17 cellular contexts compared by ENCODE assay signal in genomic region chr6:39051399-39052122, GRCh38. TPM values are rescaled to one million over a fixed set of nuclear protein-coding genes. Genes with fewer than 3 reads are reported as not detected.
A peak's percentile ranks its signal among the peaks of the same experiment; 100 is the strongest.
DNase-seq lines count a peak whose midpoint lies in the region; ATAC-seq and TF ChIP-seq lines count a peak whose summit lies in the region.
"Had no signal": no experiment of that assay in that cellular context is flagged by ENCODE, and none has a peak within 500 bp of the region (broad histone marks: within the 10 kb centered on the region; RNA-seq: fewer than 3 reads in every experiment).

No MANE protein-coding gene starts in this region.

- POLR2A ChIA-PET in RWPE1 (lab: Yijun Ruan, JAX; ENCODE audit: low non-redundant PET) = no interaction called here

- peak overlapping the region; percentile 84 for H3K4me2 ChIP-seq in BLaER1

- peaks cover 32% of the 10 kb centered on the region for H3K27me3 ChIP-seq in BLaER1

- DNase-seq in H4 (ENCODE audit: low spot score) (peak; percentile 68), UCSD-AML1 (lab: John Stamatoyannopoulos, UW; ENCODE audit: unreplicated experiment) (peak; percentile 76), islet precursor cell (peak; percentile 89), RWPE1 (ENCODE audit: low spot score) (no peak), AG20443 (ENCODE audit: low spot score) (no peak)
- DNase-seq in stimulated activated naive CD4-positive, alpha-beta T cell (lab: John Stamatoyannopoulos, UW) = no peak
- DNase-seq: activated CD4-positive, alpha-beta T cell treated with anti-CD3 and anti-CD28 coated beads for 36 hours; activated T-cell treated with anti-CD3 and anti-CD28 coated beads, Interleukin-2, amount 50 U/mL, for 1 hour; central memory CD4-positive, alpha-beta T cell; effector memory CD8-positive, alpha-beta T cell; GM23248; SHP77; stimulated activated naive B cell treated with anti-CD40 and anti-IgM and Interleukin-4, amounts not matched to agents 10 μg/mL and 1 μg/mL and 100 μg/mL, for 72 hours had no signal

- no peak for TF ChIP-seq CTCF in RWPE1 (conservative IDR thresholded peaks at IDR 0.05; ENCODE audit: low read depth)

- H3K4me3 ChIP-seq in BLaER1 = no peak overlapping the region
- H3K4me3 ChIP-seq: GM23248 had no signal

- no peaks in the 10 kb centered on the region for H3K9me3 ChIP-seq in BLaER1

- no peak for ATAC-seq in HG02623 (IDR thresholded peaks at IDR 0.05; ENCODE audit: unreplicated experiment)
- ATAC-seq: effector memory CD8-positive, alpha-beta T cell; stimulated activated naive B cell treated with anti-CD40 and anti-IgM and Interleukin-4, amounts not matched to agents 10 μg/mL and 1 μg/mL and 100 μg/mL, for 72 hours had no signal

- H3K27ac ChIP-seq in BLaER1 (no peak overlapping the region), RWPE1 (no peak overlapping the region)
- H3K27ac ChIP-seq: C4-2B, GM23248 had no signal

- peaks cover 69% of the 10 kb centered on the region for H4K20me1 ChIP-seq in BLaER1

- 0 out of 2 replicates have a peak overlapping the region, but pooled peaks have one; percentile 6 for H3K9ac ChIP-seq in BLaER1
- H3K9ac ChIP-seq: GM23248 had no signal

- H3K4me1 ChIP-seq in BLaER1 = peaks cover 47% of the 10 kb centered on the region

- peaks cover 17% of the 10 kb centered on the region; the same call in 1 of the 2 replicates for H3K36me3 ChIP-seq in BLaER1

- CTCF ChIA-PET in RWPE1 (lab: Yijun Ruan, JAX) = no interaction called here

RNA-seq across cellular contexts. Expression of gene GLP1R, which starts 3.0 kb away (rescaled TPM):
- total RNA-seq in H4 (2014; rRNA removed; shearing (Covaris generic)) = not detected in 2 replicates
- total RNA-seq: GM23248; T-helper 2 cell treated with Interferon-gamma antibody and Interleukin-4, amounts not matched to agents 100 ng/mL and 5 ng/mL, for 36 hours had no signal

Comparison
In these comparisons a context has a peak if more than half of its experiments do, and no peak if none do; other contexts are left out.
1. DNase-seq: peak in H4 (single experiment), UCSD-AML1 (single experiment) and islet precursor cell (single experiment); none in RWPE1 (single experiment), stimulated activated naive CD4-positive, alpha-beta T cell (0 of 6) and AG20443 (single experiment).